ENCODE assay signal across 8 cellular contexts in the genomic region with DNA sequence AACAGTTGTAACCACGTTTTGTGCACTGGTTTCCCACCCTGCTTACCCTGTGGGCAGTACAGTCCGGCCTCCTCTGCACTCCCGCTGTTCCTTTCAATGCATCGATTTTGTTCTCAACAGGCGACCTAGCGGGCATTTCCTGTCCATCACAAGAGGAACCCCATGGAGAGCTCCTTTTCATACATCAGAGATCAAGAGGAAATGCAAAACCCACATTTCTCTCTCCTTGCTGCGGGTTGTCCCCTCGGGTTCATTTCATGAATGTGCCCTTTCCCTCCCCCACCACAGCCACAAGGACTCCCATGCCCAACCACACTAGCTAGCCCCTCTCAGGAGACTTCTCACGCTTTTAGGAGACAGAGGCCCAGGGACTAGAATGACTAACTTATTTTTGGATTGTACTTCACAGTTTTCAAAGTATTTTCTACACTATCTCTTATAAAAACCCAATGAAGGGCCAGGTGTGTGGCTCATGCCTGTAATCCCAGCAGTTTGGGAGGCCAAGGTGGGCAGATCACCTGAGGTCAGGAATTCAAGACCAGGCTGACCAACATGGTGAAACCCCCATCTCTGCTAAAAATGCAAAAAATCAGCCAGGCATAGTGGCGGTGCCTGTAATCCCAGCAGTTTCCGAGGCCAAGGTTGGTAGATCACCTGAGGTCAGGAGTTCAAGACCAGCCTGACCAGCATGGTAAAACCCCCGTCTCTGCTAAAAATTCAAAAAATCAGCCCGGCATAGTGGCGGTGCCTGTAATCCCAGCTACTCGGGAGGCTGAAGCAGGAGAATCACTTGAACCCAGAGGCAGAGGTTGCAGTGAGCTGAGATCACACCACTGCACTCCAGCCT. TPM values are rescaled to one million over a fixed set of nuclear protein-coding genes. Genes with fewer than 3 reads are reported as not detected.
DNase-seq lines count a peak whose midpoint lies in the region; ATAC-seq and TF ChIP-seq lines count a peak whose summit lies in the region.

No MANE protein-coding gene starts in this region.

- no peaks in the 10 kb centered on the region for H4K20me1 ChIP-seq in Loucy (ENCODE audit: insufficient read depth, low read length, poor library complexity, severe bottlenecking)

- peak; percentile 74 for DNase-seq in DMS79 treated with DMSO at 0.1 percent for 48 hours (lab: John Stamatoyannopoulos, UW)
- peak; percentile 38 for DNase-seq in GM20000 (ENCODE audit: low spot score)
- DNase-seq in choroid plexus epithelial cell (ENCODE audit: low read depth), result peak; percentile 74
- no peak for DNase-seq in foreskin keratinocyte
- no peak for DNase-seq in ovary
- no peak for DNase-seq in activated effector memory CD4-positive, alpha-beta T cell treated with anti-CD3 and anti-CD28 coated beads, Interleukin-2, amount 50 U/mL, for 16 hours

- peak overlapping the region; percentile 33 for H3K9ac ChIP-seq in Loucy (ENCODE audit: low read depth, low read length, poor library complexity, severe bottlenecking)

- TF ChIP-seq EP300 in ovary (IDR thresholded peaks at IDR 0.05), result no peak

- H3K27me3 ChIP-seq in Loucy (ENCODE audit: insufficient read depth, low read length, poor library complexity, severe bottlenecking) (no peaks in the 10 kb centered on the region), foreskin keratinocyte (peaks cover 22% of the 10 kb centered on the region), ovary (no peaks in the 10 kb centered on the region)

- H3K4me3 ChIP-seq in Loucy (ENCODE audit: low read length, poor library complexity, severe bottlenecking), result peak overlapping the region; percentile 60
- H3K4me3 ChIP-seq in choroid plexus epithelial cell (ENCODE audit: low read depth, low read length), result no peak overlapping the region
- no peak overlapping the region for H3K4me3 ChIP-seq in ovary

- H3K4me1 ChIP-seq in Loucy (ENCODE audit: insufficient read depth, low read length, poor library complexity, severe bottlenecking) (peaks cover 24% of the 10 kb centered on the region), foreskin keratinocyte (no peaks in the 10 kb centered on the region), ovary (ENCODE audit: insufficient read depth) (no peaks in the 10 kb centered on the region)

- H3K9me2 ChIP-seq in Loucy (replicated peaks; ENCODE audit: low read depth, low read length), result no peaks in the 10 kb centered on the region

- TF ChIP-seq CTCF in GM20000 (IDR thresholded peaks at IDR 0.05; ENCODE audit: extremely low read depth, missing control alignments) (no peak), Loucy (conservative IDR thresholded peaks at IDR 0.05; ENCODE audit: low read length) (no peak), choroid plexus epithelial cell (conservative IDR thresholded peaks at IDR 0.05; ENCODE audit: low read depth, low read length) (no peak), foreskin keratinocyte (conservative IDR thresholded peaks at IDR 0.05) (no peak), ovary (IDR thresholded peaks at IDR 0.05) (no peak)

- no peak for TF ChIP-seq POLR2A in ovary (IDR thresholded peaks at IDR 0.05)

- no peaks in the 10 kb centered on the region for H3K9me3 ChIP-seq in Loucy (ENCODE audit: insufficient read depth, low read depth, low read length)
- no peaks in the 10 kb centered on the region for H3K9me3 ChIP-seq in ovary

- H3K4me2 ChIP-seq in Loucy (ENCODE audit: low read depth, low read length, poor library complexity, severe bottlenecking), result peak overlapping the region; percentile 70

- H3K27ac ChIP-seq in foreskin keratinocyte, result no peak overlapping the region
- no peak overlapping the region for H3K27ac ChIP-seq in ovary

- ATAC-seq in foreskin keratinocyte (no peak), HG02852 (IDR thresholded peaks at IDR 0.05; ENCODE audit: unreplicated experiment) (no peak)

- H3F3A ChIP-seq in Loucy (ENCODE audit: low read depth), result 0 out of 2 replicates have a peak, but pooled peaks cover 6% of the 10 kb centered on the region

- intact Hi-C loops in ovary (cut with DNase I), result no loop called here

- H3K36me3 ChIP-seq in Loucy (ENCODE audit: insufficient read depth, low read length), result no peaks in the 10 kb centered on the region
- H3K36me3 ChIP-seq in ovary, result no peaks in the 10 kb centered on the region

- H2AFZ ChIP-seq in Loucy (ENCODE audit: low read length), result peak overlapping the region; percentile 84

- WGBS in ovary, 3 donors, result 56 to 62% (median 61%) methylated on average over 15 of the region's 15 CpGs

- no peaks in the 10 kb centered on the region for H3K79me2 ChIP-seq in Loucy (ENCODE audit: insufficient read depth, low read length)

RNA-seq across cellular contexts. Expression of a gene that starts 18.4 kb away (rescaled TPM):
- total RNA-seq in foreskin keratinocyte, result not detected in 2 replicates
- not detected in 2 replicates for polyA plus RNA-seq in foreskin keratinocyte
- under 1 TPM in 1 of 7 donors, not detected in 6; 0.22 TPM for total RNA-seq in ovary
- under 1 TPM in 1 of 2 donors, not detected in 1; 0.37 TPM for polyA plus RNA-seq in ovary

RNA-seq across cellular contexts. Expression of a gene that starts 20.6 kb away (rescaled TPM):
- total RNA-seq in foreskin keratinocyte (not detected in 2 replicates), ovary (under 1 TPM in 4 of 7 donors, not detected in 3; 0.15 to 0.61 (median 0.43) TPM)
- polyA plus RNA-seq in foreskin keratinocyte (not detected in 2 replicates), ovary (under 1 TPM; 0.06 to 0.92 TPM)

RNA-seq across cellular contexts. Expression of a gene that starts 35.4 kb away (rescaled TPM):
- total RNA-seq in foreskin keratinocyte (167 and 176 TPM in 2 replicates), ovary (100 to 1,000 TPM in 5 of 7 donors, 10 to 100 TPM in 2; 38.4 to 137 (median 135) TPM)
- polyA plus RNA-seq in foreskin keratinocyte (165 and 172 TPM in 2 replicates), ovary (100 to 1,000 TPM; 137 to 530 TPM)

RNA-seq across cellular contexts. Expression of a gene that starts 54.2 kb away (rescaled TPM):
- not detected in 2 replicates for total RNA-seq in foreskin keratinocyte
- not detected in 2 replicates for polyA plus RNA-seq in foreskin keratinocyte
- total RNA-seq in ovary, result 10 to 100 TPM in 4 of 7 donors, 1 to 10 TPM in 3; 3.0 to 34.0 (median 15.0) TPM
- 10 to 100 TPM; 10.4 to 38.6 TPM for polyA plus RNA-seq in ovary

Comparison
In these comparisons a context has a peak if more than half of its experiments do, and no peak if none do; other contexts are left out.
1. DNase-seq: peak in DMS79 treated with DMSO at 0.1 percent for 48 hours (single experiment), GM20000 (single experiment) and choroid plexus epithelial cell (single experiment); none in foreskin keratinocyte (0 of 2), ovary (0 of 5) and activated effector memory CD4-positive, alpha-beta T cell treated with anti-CD3 and anti-CD28 coated beads, Interleukin-2, amount 50 U/mL, for 16 hours (single experiment).